1 cellular context compared by ENCODE assay signal in genomic region chr7:23918856-23919255, GRCh38.
TF ChIP-seq lines count a peak whose summit lies in the region.

No MANE protein-coding gene starts in this region.

TF ChIP-seq in WTC11, 78 proteins besides CTCF, POLR2A, EP300 and RAD21 (continued from another document):
- no peak for TF ChIP-seq AFF4 (CRISPR knock-in tag; IDR thresholded peaks at IDR 0.05; ENCODE audit: borderline replicate concordance)
